ENCODE assay signal across 28 cellular contexts in genomic region chr11:61952882-61953281, GRCh38. TPM values are rescaled to one million over a fixed set of nuclear protein-coding genes. Genes with fewer than 3 reads are reported as not detected.
DNase-seq lines count a peak whose midpoint lies in the region; ATAC-seq, FAIRE-seq and TF ChIP-seq lines count a peak whose summit lies in the region.
"Had no signal": no experiment of that assay in that cellular context is flagged by ENCODE, and none has a peak within 500 bp of the region (broad histone marks: within the 10 kb centered on the region; RNA-seq: fewer than 3 reads in every experiment).

No MANE protein-coding gene starts in this region.

- POLR2A ChIA-PET in A549 (lab: Yijun Ruan, JAX), result interaction anchor here (2.4 kb wide), 1 partner anchor 9 kb away, joined by 5 read pairs; no protein-coding TSS in a partner anchor
- POLR2A ChIA-PET in K562 (lab: Yijun Ruan, JAX), result interaction anchor here (0.6 to 14.1 kb wide), 4 partner anchors 11 to 93 kb away, joined by 3 to 327 read pairs (median 4); partner anchors contain the start of gene FTH1

- H3K9me1 ChIP-seq in K562 (ENCODE audit: control insufficient read depth, insufficient read depth, low read length), result no peaks in the 10 kb centered on the region

- FAIRE-seq in A549 (lab: Jason Lieb, UNC), result no peak
- FAIRE-seq in K562 (lab: Jason Lieb, UNC), result no peak
- FAIRE-seq: A204.1, GM12878, GM12892, GM18507 had no signal

- DNase-seq in A549 (ENCODE audit: low read depth in 1 of 2, low spot score in 1 of 2), result no peak
- no peak for DNase-seq in K562 (ENCODE audit: extremely low read depth in 1 of 4, low spot score in 3 of 4)
- no peak for DNase-seq in NCI-H748 treated with DMSO at 0.1 percent for 48 hours (lab: John Stamatoyannopoulos, UW)
- no peak for DNase-seq in smooth muscle cell (lab: John Stamatoyannopoulos, UW; ENCODE audit: unreplicated experiment)
- DNase-seq: 8988T; AML-193; C1 segment of cervical spinal cord; CD4-positive, alpha-beta memory T cell; CD4-positive, CD25-positive, alpha-beta regulatory T cell; CD8-positive, alpha-beta memory T cell; COR-L47; DMS 273 treated with DMSO at 0.1 percent for 48 hours; DMS153; DMS53; DMS79; DND-41; EL; GDM1 had no signal

- TF ChIP-seq RAD21 in A549 (conservative IDR thresholded peaks at IDR 0.05 in 1 of 2, IDR thresholded peaks at IDR 0.05 in 1 of 2) (no peak), K562 (CRISPR knock-in tag; conservative IDR thresholded peaks at IDR 0.05 in 1 of 2, IDR thresholded peaks at IDR 0.05 in 1 of 2) (no peak)

- TF ChIP-seq CTCF in A549 (IDR thresholded peaks at IDR 0.05) (no peak), K562 (IDR thresholded peaks at IDR 0.05 in 2 of 3, conservative IDR thresholded peaks at IDR 0.05 in 1 of 3; ENCODE audit: insufficient read depth in 2 of 3, low read depth in 1 of 3, low read length in 3 of 3) (no peak), neutrophil (IDR thresholded peaks at IDR 0.05) (no peak), smooth muscle cell (IDR thresholded peaks at IDR 0.05; ENCODE audit: borderline replicate concordance, insufficient read depth, poor library complexity, severe bottlenecking) (no peak)

- peak overlapping the region in 2 of 11 experiments; percentile 42 to 97; a peak in 1 of 22 replicates for H3K9ac ChIP-seq in BLaER1 treated with 17β-estradiol and CSF1 and Interleukin-3, amounts not matched to agents 10 nM and 100 nM
- H3K9ac ChIP-seq in K562 (ENCODE audit: insufficient read depth in 1 of 2, low read depth in 2 of 2, low read length in 2 of 2) (no peak overlapping the region), smooth muscle cell (ENCODE audit: low read depth) (no peak overlapping the region)

- intact Hi-C loops in K562 (cut with micrococcal nuclease), result no loop called here

- H3K27me3 ChIP-seq in BLaER1 treated with 17β-estradiol and CSF1 and Interleukin-3, amounts not matched to agents 10 nM and 100 nM, result peaks cover 0 to 26% (median 6%) of the 10 kb centered on the region in 11 experiments; a peak in 12 of 22 replicates
- H3K27me3 ChIP-seq in K562 (ENCODE audit: control insufficient read depth in 2 of 2, insufficient read depth in 2 of 2, low read length in 2 of 2) (no peaks in the 10 kb centered on the region), neutrophil (no peaks in the 10 kb centered on the region), smooth muscle cell (ENCODE audit: low read depth) (no peaks in the 10 kb centered on the region)

- no peak overlapping the region for H3K4me2 ChIP-seq in A549
- H3K4me2 ChIP-seq in BLaER1 treated with 17β-estradiol and CSF1 and Interleukin-3, amounts not matched to agents 10 nM and 100 nM, result peak overlapping the region in 4 of 11 experiments; percentile 64 to 99 (median 94); a peak in 7 of 22 replicates
- no peak overlapping the region for H3K4me2 ChIP-seq in K562 (ENCODE audit: insufficient read depth, low read length)
- no peak overlapping the region for H3K4me2 ChIP-seq in smooth muscle cell

- BruUV-seq in K562 (replicated peaks; lab: Mats Ljungman, UMichigan), result no TSS peak

- no peaks in the 10 kb centered on the region for H3K79me2 ChIP-seq in K562 (ENCODE audit: control insufficient read depth, insufficient read depth, low read length)
- H3K79me2 ChIP-seq in smooth muscle cell (ENCODE audit: low read depth), result no peaks in the 10 kb centered on the region

- 45% methylated on average over 3 of the region's 3 CpGs for WGBS in A549 (ENCODE audit: missing lambda C conversion rate)
- WGBS in K562 (ENCODE audit: insufficient coverage, low coverage, missing lambda C conversion rate), result 85% methylated on average over 3 of the region's 3 CpGs
- 89% methylated on average over 3 of the region's 3 CpGs for WGBS in smooth muscle cell (ENCODE audit: low lambda C conversion rate)

- H3K27ac ChIP-seq in A549 (peak overlapping the region; percentile 80 to 88; a peak in 5 of 6 replicates), K562 (ENCODE audit: extremely low read depth, low read depth, low read length) (no peak overlapping the region), neutrophil (peak overlapping the region; percentile 95), smooth muscle cell (ENCODE audit: low read depth) (no peak overlapping the region)
- H3K27ac ChIP-seq in BLaER1 treated with 17β-estradiol and CSF1 and Interleukin-3, amounts not matched to agents 10 nM and 100 nM, result peak overlapping the region in 6 of 11 experiments; percentile 61 to 98 (median 96); a peak in 7 of 22 replicates

- H3K4me3 ChIP-seq in A549 (no peak overlapping the region), K562 (no peak overlapping the region), neutrophil (ENCODE audit: low read depth in 1 of 2, low read length in 1 of 2) (no peak overlapping the region), smooth muscle cell (no peak overlapping the region)
- H3K4me3 ChIP-seq in BLaER1 treated with 17β-estradiol and CSF1 and Interleukin-3, amounts not matched to agents 10 nM and 100 nM, result no peak overlapping the region
- H3K4me3 ChIP-seq: GM12878 had no signal

- H4K20me1 ChIP-seq in BLaER1 treated with 17β-estradiol and CSF1 and Interleukin-3, amounts not matched to agents 10 nM and 100 nM, result no peaks in the 10 kb centered on the region
- H4K20me1 ChIP-seq in K562 (replicated peaks; ENCODE audit: control insufficient read depth, insufficient read depth, low read length) (no peaks in the 10 kb centered on the region), smooth muscle cell (ENCODE audit: low read depth) (no peaks in the 10 kb centered on the region)

- peaks cover 7% of the 10 kb centered on the region for H3F3A ChIP-seq in smooth muscle cell (ENCODE audit: low read depth)

- peaks cover 61% of the 10 kb centered on the region for H3K4me1 ChIP-seq in A549
- H3K4me1 ChIP-seq in BLaER1 treated with 17β-estradiol and CSF1 and Interleukin-3, amounts not matched to agents 10 nM and 100 nM, result peaks cover 18 to 95% (median 72%) of the 10 kb centered on the region in 10 experiments
- peaks cover 28 to 40% of the 10 kb centered on the region in 2 experiments for H3K4me1 ChIP-seq in K562 (replicated peaks in 1 of 2; ENCODE audit: control insufficient read depth in 2 of 2, insufficient read depth in 2 of 2, low read length in 2 of 2)
- H3K4me1 ChIP-seq in neutrophil (ENCODE audit: control insufficient read depth in 1 of 2, insufficient read depth in 1 of 2, low read depth in 1 of 2, low read length in 1 of 2), result peaks cover 50 to 58% of the 10 kb centered on the region in 2 experiments
- peaks cover 7% of the 10 kb centered on the region for H3K4me1 ChIP-seq in smooth muscle cell (ENCODE audit: low read depth)

- peaks cover 0 to 19% (median 0%) of the 10 kb centered on the region in 11 experiments; a peak in 11 of 22 replicates for H3K36me3 ChIP-seq in BLaER1 treated with 17β-estradiol and CSF1 and Interleukin-3, amounts not matched to agents 10 nM and 100 nM
- H3K36me3 ChIP-seq in K562 (ENCODE audit: control insufficient read depth, insufficient read depth, low read length) (no peaks in the 10 kb centered on the region), neutrophil (peaks cover 16% of the 10 kb centered on the region), smooth muscle cell (ENCODE audit: low read depth) (no peaks in the 10 kb centered on the region)

- TF ChIP-seq EP300 in A549 (IDR thresholded peaks at IDR 0.05) (no peak), K562 (IDR thresholded peaks at IDR 0.05; ENCODE audit: low read length) (no peak)

- H3K9me3 ChIP-seq in A549 (no peaks in the 10 kb centered on the region), K562 (replicated peaks; ENCODE audit: control insufficient read depth, insufficient read depth, low read depth, low read length) (no peaks in the 10 kb centered on the region), neutrophil (no peaks in the 10 kb centered on the region), smooth muscle cell (replicated peaks; ENCODE audit: low read depth) (no peaks in the 10 kb centered on the region)
- no peaks in the 10 kb centered on the region for H3K9me3 ChIP-seq in BLaER1 treated with 17β-estradiol and CSF1 and Interleukin-3, amounts not matched to agents 10 nM and 100 nM (replicated peaks in 1 of 11)

- in situ Hi-C loops in K562 (cut with MboI), result loop anchor here (5.0 kb wide), 1 partner anchor 156 kb away; no protein-coding TSS in a partner anchor

- ATAC-seq in A549, result no peak
- ATAC-seq in K562, result no peak
- ATAC-seq in HG02798 (IDR thresholded peaks at IDR 0.05; ENCODE audit: poor library complexity, unreplicated experiment), result no peak
- ATAC-seq: GM12878 had no signal

- TF ChIP-seq POLR2A in A549 (IDR thresholded peaks at IDR 0.05; ENCODE audit: low read length) (no peak), K562 (conservative IDR thresholded peaks at IDR 0.05) (no peak)

- H2AFZ ChIP-seq in K562 (ENCODE audit: low read depth, low read length), result no peak overlapping the region
- H2AFZ ChIP-seq in smooth muscle cell (ENCODE audit: low read depth), result no peak overlapping the region

- CTCF ChIA-PET in A549 (lab: Yijun Ruan, JAX) (interaction anchor here (0.6 to 11.9 kb wide), 8 partner anchors 8 to 867 kb away, joined by 3 to 565 read pairs (median 4); no protein-coding TSS in a partner anchor), K562 (lab: Yijun Ruan, JAX; ENCODE audit: low intra/inter-chr PET ratio) (no interaction called here)

RNA-seq across cellular contexts. Expression of gene BEST1, which starts 2.7 kb away (rescaled TPM):
- 1.2 and 1.5 TPM in 2 replicates for polyA plus RNA-seq in A549 (2011; rRNA removed)
- polyA plus RNA-seq in A549 (2012; cell fraction: cytosol; rRNA removed), result 0.23 and 0.29 TPM in 2 replicates
- 0.22 and 0.32 TPM in 2 replicates for polyA plus RNA-seq in A549 (2012; cell fraction: nucleus; rRNA removed)
- polyA plus RNA-seq in A549 (2017; fragmentation: RNase III; extraction: RNeasy Plus Mini Kit Qiagen cat#74134 plus additional on column Dnase treatment), result 0.98 to 2.1 TPM (median 1.9 TPM) in 3 replicates
- polyA minus RNA-seq in A549 (2011; rRNA and poly(A)+ RNA removed), result 2.0 and 2.2 TPM in 2 replicates
- total RNA-seq in K562 (2011; cell fraction: chromatin; rRNA removed; ENCODE audit: low replicate concordance), result 4.5 and 6.1 TPM in 2 replicates
- total RNA-seq in K562 (2011; cell fraction: nucleolus; rRNA removed), result 4.7 and 5.5 TPM in 2 replicates
- 4.4 and 5.5 TPM in 2 replicates for total RNA-seq in K562 (2011; cell fraction: nucleoplasm; rRNA removed)
- 0.36 and 0.61 TPM in 2 replicates for total RNA-seq in K562 (2014; rRNA removed)
- total RNA-seq in K562 (2014; rRNA removed; fragmentation: Illumina TruSeq; extraction: Trizol), result 0.35 and 0.40 TPM in 2 replicates
- total RNA-seq in K562 (2015; rRNA removed; fragmentation: Illumina TruSeq; extraction: Trizol), result 0.07 and 0.11 TPM in 2 replicates
- 0.85 and 1.0 TPM in 2 replicates for total RNA-seq in K562 (2021)
- 0.22 and 0.49 TPM in 2 replicates for polyA plus RNA-seq in K562 (2011; rRNA removed)
- 0.15 and 0.35 TPM in 2 replicates for polyA plus RNA-seq in K562 (2011; cell fraction: cytosol; rRNA removed)
- polyA plus RNA-seq in K562 (2011; cell fraction: nucleus; rRNA removed), result 1.4 and 1.9 TPM in 2 replicates
- 1.0 and 15.0 TPM in 2 replicates for polyA plus RNA-seq in K562 (2012)
- 0.73 and 0.86 TPM in 2 replicates for polyA plus RNA-seq in K562 (2014; fragmentation: Illumina TruSeq; extraction: Trizol)
- polyA plus RNA-seq in K562 (2014; fragmentation: Nextera tagmentation; extraction: Ambion mirVana), result under 1 TPM; 0.27 to 0.62 TPM
- 1.3 TPM in 2 replicates for polyA plus RNA-seq in K562 (2014; rRNA removed)
- polyA minus RNA-seq in K562 (2011; rRNA and poly(A)+ RNA removed), result 0.28 and 0.66 TPM in 2 replicates
- not detected in 2 replicates for polyA minus RNA-seq in K562 (2011; cell fraction: cytosol; rRNA and poly(A)+ RNA removed)
- 0.67 and 2.3 TPM in 2 replicates for polyA minus RNA-seq in K562 (2011; cell fraction: nucleus; rRNA and poly(A)+ RNA removed)
- 2.4 and 2.6 TPM in 2 replicates for total RNA-seq in smooth muscle cell
- polyA plus RNA-seq in smooth muscle cell, result 1.6 and 2.8 TPM in 2 replicates
- total RNA-seq: Daoy had no signal

RNA-seq across cellular contexts. Expression of gene FTH1, which starts 14.6 kb away (rescaled TPM):
- polyA plus RNA-seq in A549 (2011; rRNA removed) (2,791 and 4,959 TPM in 2 replicates), A549 (2017; fragmentation: RNase III; extraction: RNeasy Plus Mini Kit Qiagen cat#74134 plus additional on column Dnase treatment) (12,354 to 13,747 TPM (median 12,799 TPM) in 3 replicates), K562 (2011; rRNA removed) (692 and 749 TPM in 2 replicates), K562 (2014; fragmentation: Illumina TruSeq; extraction: Trizol) (2,369 and 3,146 TPM in 2 replicates), K562 (2014; fragmentation: Nextera tagmentation; extraction: Ambion mirVana) (100 to 1,000 TPM; 370 to 426 TPM), K562 (2014; rRNA removed) (1,104 and 1,916 TPM in 2 replicates), smooth muscle cell (6,048 and 7,176 TPM in 2 replicates)
- polyA plus RNA-seq in A549 (2012; cell fraction: cytosol; rRNA removed), result 6,916 and 9,060 TPM in 2 replicates
- 2,875 and 3,583 TPM in 2 replicates for polyA plus RNA-seq in A549 (2012; cell fraction: nucleus; rRNA removed)
- 2,337 and 2,680 TPM in 2 replicates for polyA minus RNA-seq in A549 (2011; rRNA and poly(A)+ RNA removed)
- 340 and 424 TPM in 2 replicates for total RNA-seq in K562 (2011; cell fraction: chromatin; rRNA removed; ENCODE audit: low replicate concordance)
- 235 and 254 TPM in 2 replicates for total RNA-seq in K562 (2011; cell fraction: nucleolus; rRNA removed)
- 466 and 809 TPM in 2 replicates for total RNA-seq in K562 (2011; cell fraction: nucleoplasm; rRNA removed)
- total RNA-seq in K562 (2014; rRNA removed) (542 and 714 TPM in 2 replicates), K562 (2014; rRNA removed; fragmentation: Illumina TruSeq; extraction: Trizol) (854 and 941 TPM in 2 replicates), K562 (2015; rRNA removed; fragmentation: Illumina TruSeq; extraction: Trizol) (794 and 802 TPM in 2 replicates), K562 (2021) (1,987 and 1,991 TPM in 2 replicates), smooth muscle cell (903 and 1,173 TPM in 2 replicates)
- polyA plus RNA-seq in K562 (2011; cell fraction: cytosol; rRNA removed), result 753 and 1,113 TPM in 2 replicates
- polyA plus RNA-seq in K562 (2011; cell fraction: nucleus; rRNA removed), result 360 and 464 TPM in 2 replicates
- 2,840 and 5,114 TPM in 2 replicates for polyA plus RNA-seq in K562 (2012)
- polyA minus RNA-seq in K562 (2011; rRNA and poly(A)+ RNA removed), result 797 and 971 TPM in 2 replicates
- 687 and 1,035 TPM in 2 replicates for polyA minus RNA-seq in K562 (2011; cell fraction: cytosol; rRNA and poly(A)+ RNA removed)
- polyA minus RNA-seq in K562 (2011; cell fraction: nucleus; rRNA and poly(A)+ RNA removed), result 101 and 228 TPM in 2 replicates

RNA-seq across cellular contexts. Expression of gene RAB3IL1, which starts 35.5 kb away (rescaled TPM):
- 3.8 and 5.8 TPM in 2 replicates for polyA plus RNA-seq in A549 (2011; rRNA removed)
- 8.7 and 11.4 TPM in 2 replicates for polyA plus RNA-seq in A549 (2012; cell fraction: cytosol; rRNA removed)
- 10.1 and 10.9 TPM in 2 replicates for polyA plus RNA-seq in A549 (2012; cell fraction: nucleus; rRNA removed)
- polyA plus RNA-seq in A549 (2017; fragmentation: RNase III; extraction: RNeasy Plus Mini Kit Qiagen cat#74134 plus additional on column Dnase treatment), result 5.0 to 6.6 TPM (median 6.2 TPM) in 3 replicates
- 2.6 and 4.4 TPM in 2 replicates for polyA minus RNA-seq in A549 (2011; rRNA and poly(A)+ RNA removed)
- 21.2 and 46.4 TPM in 2 replicates for total RNA-seq in K562 (2011; cell fraction: chromatin; rRNA removed; ENCODE audit: low replicate concordance)
- 27.3 and 33.0 TPM in 2 replicates for total RNA-seq in K562 (2011; cell fraction: nucleolus; rRNA removed)
- total RNA-seq in K562 (2011; cell fraction: nucleoplasm; rRNA removed), result 19.3 and 24.0 TPM in 2 replicates
- total RNA-seq in K562 (2014; rRNA removed), result 17.6 and 19.8 TPM in 2 replicates
- total RNA-seq in K562 (2014; rRNA removed; fragmentation: Illumina TruSeq; extraction: Trizol), result 2.0 and 3.7 TPM in 2 replicates
- 8.9 and 10.3 TPM in 2 replicates for total RNA-seq in K562 (2015; rRNA removed; fragmentation: Illumina TruSeq; extraction: Trizol)
- 42.6 and 46.2 TPM in 2 replicates for total RNA-seq in K562 (2021)
- 15.5 and 17.7 TPM in 2 replicates for polyA plus RNA-seq in K562 (2011; rRNA removed)
- polyA plus RNA-seq in K562 (2011; cell fraction: cytosol; rRNA removed), result 18.3 and 41.7 TPM in 2 replicates
- 25.8 and 42.6 TPM in 2 replicates for polyA plus RNA-seq in K562 (2011; cell fraction: nucleus; rRNA removed)
- polyA plus RNA-seq in K562 (2012), result 15.9 and 29.1 TPM in 2 replicates
- polyA plus RNA-seq in K562 (2014; fragmentation: Illumina TruSeq; extraction: Trizol), result 25.1 and 31.8 TPM in 2 replicates
- polyA plus RNA-seq in K562 (2014; fragmentation: Nextera tagmentation; extraction: Ambion mirVana), result under 1 TPM; 0.15 to 0.25 TPM
- polyA plus RNA-seq in K562 (2014; rRNA removed), result 28.2 and 29.7 TPM in 2 replicates
- 6.1 and 11.2 TPM in 2 replicates for polyA minus RNA-seq in K562 (2011; rRNA and poly(A)+ RNA removed)
- polyA minus RNA-seq in K562 (2011; cell fraction: cytosol; rRNA and poly(A)+ RNA removed), result 22.8 and 26.0 TPM in 2 replicates
- 13.3 and 13.9 TPM in 2 replicates for polyA minus RNA-seq in K562 (2011; cell fraction: nucleus; rRNA and poly(A)+ RNA removed)
- total RNA-seq in smooth muscle cell, result 4.8 and 4.9 TPM in 2 replicates
- polyA plus RNA-seq in smooth muscle cell, result 9.8 and 11.6 TPM in 2 replicates
- total RNA-seq: B cell; CD4-positive, CD25-positive, alpha-beta regulatory T cell; GM12878 had no signal
- polyA plus RNA-seq: CD14-positive monocyte; CD4-positive, alpha-beta memory T cell; CD4-positive, CD25-positive, alpha-beta regulatory T cell; CD8-positive, alpha-beta memory T cell had no signal

Comparison
In these comparisons a context has a peak if more than half of its experiments do, and no peak if none do; other contexts are left out.
1. H3K27ac ChIP-seq: peak in A549 (2 of 2), BLaER1 treated with 17β-estradiol and CSF1 and Interleukin-3, amounts not matched to agents 10 nM and 100 nM (6 of 11) and neutrophil (single experiment); none in K562 (single experiment) and smooth muscle cell (single experiment).